Comparison of ENCODE assay signal across 2 cellular contexts in genomic region chr18:24118750-24119577, GRCh38.
TF ChIP-seq lines count a peak whose summit lies in the region.

No MANE protein-coding gene starts in this region.

TF ChIP-seq in IMR-90, 13 proteins besides CTCF, POLR2A, EP300 and RAD21:
- TF ChIP-seq MXI1 (IDR thresholded peaks at IDR 0.05; ENCODE audit: borderline replicate concordance, low read depth, low read length) (no peak), RCOR1 (IDR thresholded peaks at IDR 0.05; ENCODE audit: insufficient replicate concordance, low read length) (no peak), MAFK (IDR thresholded peaks at IDR 0.05; ENCODE audit: low read depth, low read length) (no peak), ELK1 (IDR thresholded peaks at IDR 0.05; ENCODE audit: borderline replicate concordance, low read depth, low read length) (no peak), NFE2L2 (IDR thresholded peaks at IDR 0.05; ENCODE audit: low read depth, low read length) (no peak), CHD1 (IDR thresholded peaks at IDR 0.05; ENCODE audit: low read depth, low read length) (no peak), CEBPB (IDR thresholded peaks at IDR 0.05; ENCODE audit: low read depth, low read length) (no peak), USF2 (IDR thresholded peaks at IDR 0.05; ENCODE audit: low read depth, low read length) (peak; percentile 92), BHLHE40 (IDR thresholded peaks at IDR 0.05; ENCODE audit: low read depth, low read length) (no peak), FOS (IDR thresholded peaks at IDR 0.05; ENCODE audit: low read depth, low read length) (no peak), SMC3 (IDR thresholded peaks at IDR 0.05; ENCODE audit: low read depth, low read length) (peak; percentile 77), MAZ (IDR thresholded peaks at IDR 0.05; ENCODE audit: borderline replicate concordance, low read depth, low read length) (no peak), RFX5 (IDR thresholded peaks at IDR 0.05; ENCODE audit: low read depth, low read length) (no peak)

TF ChIP-seq in neural cell, 6 proteins besides CTCF, POLR2A, EP300 and RAD21:
- TF ChIP-seq MXI1 (conservative IDR thresholded peaks at IDR 0.05; ENCODE audit: poor library complexity, severe bottlenecking) (no peak), SMC3 (conservative IDR thresholded peaks at IDR 0.05; ENCODE audit: poor library complexity) (peak; percentile 94)
